In genomic region chr22:26426924-26427323, GRCh38 we compare ENCODE assay signal across 15 cellular contexts. TPM values are rescaled to one million over a fixed set of nuclear protein-coding genes. Genes with fewer than 3 reads are reported as not detected.
DNase-seq lines count a peak whose midpoint lies in the region; ATAC-seq and TF ChIP-seq lines count a peak whose summit lies in the region.
"Had no signal": no experiment of that assay in that cellular context is flagged by ENCODE, and none has a peak within 500 bp of the region (broad histone marks: within the 10 kb centered on the region; RNA-seq: fewer than 3 reads in every experiment).

No MANE protein-coding gene starts in this region.

- CTCF ChIA-PET in activated CD8-positive, alpha-beta T cell treated with anti-CD3 and anti-CD28 coated beads, Interleukin-2, amount 10 ng/mL, durations not matched to agents 7 days and 5 days (lab: Charles Lee) = no interaction called here

- in situ Hi-C loops in G401 (cut with HindIII; ENCODE audit: low sequenced_read_pairs) = no loop called here

- H3K4me1 Mint-ChIP-seq in stimulated activated naive CD8-positive, alpha-beta T cell treated with anti-CD3 and anti-CD28 coated beads, Interleukin-15, Interleukin-2, amounts not matched to agents 100 ng/mL and 50 ng/mL, for 24 hours (ENCODE audit: low read depth) = peaks cover 40% of the 10 kb centered on the region
- peaks cover 37% of the 10 kb centered on the region for H3K4me1 Mint-ChIP-seq in activated CD8-positive, alpha-beta T cell treated with anti-CD3 and anti-CD28 coated beads, Interleukin-2, amount 10 ng/mL, durations not matched to agents 7 days and 5 days (ENCODE audit: low read depth)
- H3K4me1 Mint-ChIP-seq in memory B cell (peaks cover 31% of the 10 kb centered on the region), type B pancreatic cell (ENCODE audit: unreplicated experiment) (peaks cover 15% of the 10 kb centered on the region)

- POLR2A ChIA-PET in activated CD8-positive, alpha-beta T cell treated with anti-CD3 and anti-CD28 coated beads, Interleukin-2, amount 10 ng/mL, durations not matched to agents 7 days and 5 days (lab: Charles Lee) = no interaction called here

- peak overlapping the region; percentile 72 for H3K27ac Mint-ChIP-seq in stimulated activated naive CD8-positive, alpha-beta T cell treated with anti-CD3 and anti-CD28 coated beads, Interleukin-15, Interleukin-2, amounts not matched to agents 100 ng/mL and 50 ng/mL, for 24 hours
- H3K27ac Mint-ChIP-seq in activated CD8-positive, alpha-beta T cell treated with anti-CD3 and anti-CD28 coated beads, Interleukin-2, amount 10 ng/mL, durations not matched to agents 7 days and 5 days = peak overlapping the region; percentile 82
- H3K27ac Mint-ChIP-seq in memory B cell = peak overlapping the region; percentile 68
- peak overlapping the region; percentile 4 for H3K27ac Mint-ChIP-seq in type B pancreatic cell
- H3K27ac Mint-ChIP-seq: endodermal cell had no signal

- TF ChIP-seq CTCF in type B pancreatic cell (conservative IDR thresholded peaks at IDR 0.05) = no peak

- peaks cover 11% of the 10 kb centered on the region for H3K27me3 Mint-ChIP-seq in stimulated activated naive CD8-positive, alpha-beta T cell treated with anti-CD3 and anti-CD28 coated beads, Interleukin-15, Interleukin-2, amounts not matched to agents 100 ng/mL and 50 ng/mL, for 24 hours
- H3K27me3 Mint-ChIP-seq in activated CD8-positive, alpha-beta T cell treated with anti-CD3 and anti-CD28 coated beads, Interleukin-2, amount 10 ng/mL, durations not matched to agents 7 days and 5 days (ENCODE audit: low read depth) = peaks cover 19% of the 10 kb centered on the region
- no peaks in the 10 kb centered on the region for H3K27me3 Mint-ChIP-seq in memory B cell
- H3K27me3 Mint-ChIP-seq in type B pancreatic cell = peaks cover 58% of the 10 kb centered on the region

- no peak for ATAC-seq in stimulated activated naive CD8-positive, alpha-beta T cell treated with anti-CD3 and anti-CD28 coated beads, Interleukin-15, Interleukin-2, amounts not matched to agents 100 U/mL and 50 U/mL, for 24 hours
- no peak for ATAC-seq in activated CD8-positive, alpha-beta T cell treated with anti-CD3 and anti-CD28 coated beads, Interleukin-2, amount 10 ng/mL, durations not matched to agents 7 days and 5 days
- no peak for ATAC-seq in memory B cell (ENCODE audit: low read depth)
- ATAC-seq in GM21786 (IDR thresholded peaks at IDR 0.05; ENCODE audit: unreplicated experiment) = no peak

- peak overlapping the region; percentile 33 for H3K4me3 Mint-ChIP-seq in stimulated activated naive CD8-positive, alpha-beta T cell treated with anti-CD3 and anti-CD28 coated beads, Interleukin-15, Interleukin-2, amounts not matched to agents 100 ng/mL and 50 ng/mL, for 24 hours
- peak overlapping the region; percentile 59 for H3K4me3 Mint-ChIP-seq in activated CD8-positive, alpha-beta T cell treated with anti-CD3 and anti-CD28 coated beads, Interleukin-2, amount 10 ng/mL, durations not matched to agents 7 days and 5 days
- peak overlapping the region; percentile 80 for H3K4me3 Mint-ChIP-seq in memory B cell
- H3K4me3 Mint-ChIP-seq in type B pancreatic cell = peak overlapping the region; percentile 73
- H3K4me3 Mint-ChIP-seq: endodermal cell had no signal

- H3K36me3 Mint-ChIP-seq in stimulated activated naive CD8-positive, alpha-beta T cell treated with anti-CD3 and anti-CD28 coated beads, Interleukin-15, Interleukin-2, amounts not matched to agents 100 ng/mL and 50 ng/mL, for 24 hours (ENCODE audit: low read depth) = no peaks in the 10 kb centered on the region
- peaks cover 3% of the 10 kb centered on the region for H3K36me3 Mint-ChIP-seq in activated CD8-positive, alpha-beta T cell treated with anti-CD3 and anti-CD28 coated beads, Interleukin-2, amount 10 ng/mL, durations not matched to agents 7 days and 5 days (ENCODE audit: low read depth)
- H3K36me3 Mint-ChIP-seq in memory B cell (peaks cover 1% of the 10 kb centered on the region), type B pancreatic cell (no peaks in the 10 kb centered on the region)

- DNase-seq in stimulated activated naive CD8-positive, alpha-beta T cell treated with anti-CD3 and anti-CD28 coated beads, Interleukin-15, Interleukin-2, amounts not matched to agents 100 U/mL and 50 U/mL, for 24 hours = no peak
- DNase-seq in activated CD8-positive, alpha-beta T cell treated with anti-CD3 and anti-CD28 coated beads, Interleukin-2, amount 10 ng/mL, durations not matched to agents 7 days and 5 days = no peak
- DNase-seq in memory B cell (ENCODE audit: low spot score in 2 of 2) (no peak), type B pancreatic cell (ENCODE audit: extremely low spot score, unreplicated experiment) (no peak), G401 (ENCODE audit: low spot score) (no peak), activated gamma-delta T cell (lab: John Stamatoyannopoulos, UW) (no peak)
- DNase-seq: endodermal cell; KBM-7; NCI-H2081; NCI-H510A treated with DMSO at 0.1 percent for 48 hours; stimulated activated CD8-positive, alpha-beta memory T cell treated with anti-CD3 and anti-CD28 coated beads, Interleukin-4, amount 100 ng/mL, for 48 hours; SW 1271; WERI-Rb-1 had no signal

- peaks cover 10% of the 10 kb centered on the region for H3K9me3 Mint-ChIP-seq in stimulated activated naive CD8-positive, alpha-beta T cell treated with anti-CD3 and anti-CD28 coated beads, Interleukin-15, Interleukin-2, amounts not matched to agents 100 ng/mL and 50 ng/mL, for 24 hours
- peaks cover 10% of the 10 kb centered on the region for H3K9me3 Mint-ChIP-seq in activated CD8-positive, alpha-beta T cell treated with anti-CD3 and anti-CD28 coated beads, Interleukin-2, amount 10 ng/mL, durations not matched to agents 7 days and 5 days (ENCODE audit: insufficient read depth)
- H3K9me3 Mint-ChIP-seq in memory B cell (peaks cover 1% of the 10 kb centered on the region), type B pancreatic cell (no peaks in the 10 kb centered on the region)

RNA-seq across cellular contexts. Expression of gene ASPHD2, which starts 2.1 kb away (rescaled TPM):
- total RNA-seq in activated CD8-positive, alpha-beta T cell treated with anti-CD3 and anti-CD28 coated beads, Interleukin-2, amount 10 ng/mL, durations not matched to agents 7 days and 5 days = 10 to 100 TPM in 1 of 2 experiments, 1 to 10 TPM in 1; 9.2 to 10.0 TPM
- total RNA-seq in type B pancreatic cell (ENCODE audit: low replicate concordance) = 1.1 and 2.4 TPM in 2 replicates
- 2.8 and 3.2 TPM in 2 replicates for total RNA-seq in G401 (2014; rRNA removed; shearing (Covaris generic))

RNA-seq across cellular contexts. Expression of gene HPS4, which starts 56.7 kb away (rescaled TPM):
- 10 to 100 TPM; 32.2 to 34.6 TPM for total RNA-seq in activated CD8-positive, alpha-beta T cell treated with anti-CD3 and anti-CD28 coated beads, Interleukin-2, amount 10 ng/mL, durations not matched to agents 7 days and 5 days
- 38.1 and 46.1 TPM in 2 replicates for total RNA-seq in type B pancreatic cell (ENCODE audit: low replicate concordance)
- total RNA-seq in G401 (2014; rRNA removed; shearing (Covaris generic)) = 23.6 and 32.7 TPM in 2 replicates

RNA-seq across cellular contexts. Expression of gene SRRD, which starts 56.8 kb away (rescaled TPM):
- total RNA-seq in activated CD8-positive, alpha-beta T cell treated with anti-CD3 and anti-CD28 coated beads, Interleukin-2, amount 10 ng/mL, durations not matched to agents 7 days and 5 days = 10 to 100 TPM; 21.6 to 22.6 TPM
- total RNA-seq in type B pancreatic cell (ENCODE audit: low replicate concordance) = 26.9 and 27.7 TPM in 2 replicates
- total RNA-seq in G401 (2014; rRNA removed; shearing (Covaris generic)) = 32.4 and 47.1 TPM in 2 replicates

Comparison
In these comparisons a context has a peak if more than half of its experiments do, and no peak if none do; other contexts are left out.
1. H3K27ac Mint-ChIP-seq: peak in every context shown above with its lines; median percentile 82 in activated CD8-positive, alpha-beta T cell treated with anti-CD3 and anti-CD28 coated beads, Interleukin-2, amount 10 ng/mL, durations not matched to agents 7 days and 5 days; 72 in stimulated activated naive CD8-positive, alpha-beta T cell treated with anti-CD3 and anti-CD28 coated beads, Interleukin-15, Interleukin-2, amounts not matched to agents 100 ng/mL and 50 ng/mL, for 24 hours; 68 in memory B cell; 4 in type B pancreatic cell.